In the genomic region with DNA sequence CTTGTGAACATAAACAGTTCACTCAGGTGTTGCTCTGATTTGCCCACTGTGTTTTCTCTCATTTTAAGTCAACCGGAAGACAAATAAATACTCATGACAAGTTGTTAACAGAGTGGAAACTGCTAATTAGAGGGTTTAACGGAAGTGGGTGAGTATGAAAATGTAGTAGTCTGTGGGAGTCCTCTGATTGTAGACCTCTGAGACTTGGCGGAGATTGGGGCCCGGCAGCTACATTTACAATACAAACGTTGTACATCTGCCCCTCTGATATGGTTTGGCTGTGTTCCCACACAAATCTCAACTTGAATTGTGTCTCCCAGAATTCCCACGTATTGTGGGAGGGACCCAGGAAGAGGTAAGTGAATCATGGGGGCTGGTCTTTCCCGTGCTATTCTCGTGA, we compare ENCODE assay signal across 25 cellular contexts.
"Had no signal": no experiment of that assay in that cellular context is flagged by ENCODE, and none has a peak within 500 bp of the region (broad histone marks: within the 10 kb centered on the region; RNA-seq: fewer than 3 reads in every experiment).

No MANE protein-coding gene starts in this region.

- H3K27ac Mint-ChIP-seq: activated B cell treated with CpG ODN at 0.5 μM for 24 hours; activated CD4-positive, alpha-beta T cell treated with anti-CD3 and anti-CD28 coated beads for 36 hours; activated naive CD8-positive, alpha-beta T cell treated with anti-CD3 and anti-CD28 coated beads for 36 hours; activated T-helper 2 cell treated with anti-CD3 and anti-CD28 coated beads, Interferon-gamma antibody, Interleukin-2, Interleukin-4, amounts not matched to agents 10 μg/mL and 5 μg/mL and 100 μg/mL, durations not matched to agents 14 hours and 24 hours and 36 hours; natural killer cell; type B pancreatic cell had no signal

- H3K27me3 Mint-ChIP-seq: activated B cell treated with CpG ODN at 0.5 μM for 24 hours; activated CD4-positive, alpha-beta T cell treated with anti-CD3 and anti-CD28 coated beads for 36 hours; activated naive CD8-positive, alpha-beta T cell treated with anti-CD3 and anti-CD28 coated beads for 36 hours; type B pancreatic cell had no signal

- H3K27me3 ChIP-seq: dorsolateral prefrontal cortex, esophagus muscularis mucosa, gastrocnemius medialis had no signal

- H3K4me1 ChIP-seq: gastrocnemius medialis, prostate gland had no signal

- H3K9me3 Mint-ChIP-seq: activated B cell treated with CpG ODN at 0.5 μM for 24 hours; activated naive CD8-positive, alpha-beta T cell treated with anti-CD3 and anti-CD28 coated beads for 36 hours; activated T-cell treated with anti-CD3 and anti-CD28 coated beads, Interleukin-2, amount 50 U/mL, for 4 hours; activated T-helper 2 cell treated with anti-CD3 and anti-CD28 coated beads, Interferon-gamma antibody, Interleukin-2, Interleukin-4, amounts not matched to agents 10 μg/mL and 5 μg/mL and 100 μg/mL, durations not matched to agents 14 hours and 24 hours and 36 hours; effector memory CD8-positive, alpha-beta T cell; natural killer cell; type B pancreatic cell had no signal

- H3K27ac ChIP-seq: dorsolateral prefrontal cortex, esophagus muscularis mucosa, gastrocnemius medialis, prostate gland, thoracic aorta had no signal

- H3K4me1 Mint-ChIP-seq: activated B cell treated with CpG ODN at 0.5 μM for 24 hours; activated CD4-positive, alpha-beta T cell treated with anti-CD3 and anti-CD28 coated beads for 36 hours; activated naive CD8-positive, alpha-beta T cell treated with anti-CD3 and anti-CD28 coated beads for 36 hours; natural killer cell had no signal

- H3K36me3 Mint-ChIP-seq: activated naive CD8-positive, alpha-beta T cell treated with anti-CD3 and anti-CD28 coated beads for 36 hours; natural killer cell; type B pancreatic cell had no signal

- ATAC-seq: activated CD4-positive, alpha-beta T cell treated with anti-CD3 and anti-CD28 coated beads for 36 hours; activated T-cell treated with anti-CD3 and anti-CD28 coated beads, Interleukin-2, amount 50 U/mL, for 4 hours; effector memory CD8-positive, alpha-beta T cell; gastrocnemius medialis; left ventricle myocardium superior; natural killer cell had no signal

- H3K36me3 ChIP-seq: esophagus muscularis mucosa, gastrocnemius medialis, prostate gland, thoracic aorta had no signal

- H3K4me3 Mint-ChIP-seq: activated CD4-positive, alpha-beta T cell treated with anti-CD3 and anti-CD28 coated beads for 36 hours; activated naive CD8-positive, alpha-beta T cell treated with anti-CD3 and anti-CD28 coated beads for 36 hours; activated T-cell treated with anti-CD3 and anti-CD28 coated beads, Interleukin-2, amount 50 U/mL, for 4 hours; effector memory CD8-positive, alpha-beta T cell; natural killer cell; type B pancreatic cell had no signal

- H3K4me3 ChIP-seq: dorsolateral prefrontal cortex, esophagus muscularis mucosa, gastrocnemius medialis, prostate gland, thoracic aorta had no signal

- DNase-seq: activated B cell treated with CpG ODN at 0.5 μM for 24 hours; activated CD4-positive, alpha-beta T cell treated with anti-CD3 and anti-CD28 coated beads for 36 hours; activated CD4-positive, alpha-beta T cell treated with anti-CD3 and anti-CD28 coated beads, Interleukin-2, amount 50 U/mL, for 4 hours; activated CD8-positive, alpha-beta memory T cell treated with anti-CD3 and anti-CD28 coated beads, Interleukin-2, amount 50 U/mL, for 48 hours; activated naive CD4-positive, alpha-beta T cell treated with Interleukin-2 at 50 U/mL for 16 hours; activated naive CD8-positive, alpha-beta T cell treated with anti-CD3 and anti-CD28 coated beads for 36 hours; activated T-cell treated with anti-CD3 and anti-CD28 coated beads, Interleukin-2, amount 50 U/mL, for 4 hours; central memory CD4-positive, alpha-beta T cell; dorsolateral prefrontal cortex; effector memory CD8-positive, alpha-beta T cell; gastrocnemius medialis; hippocampal formation; left ventricle myocardium superior; mammary epithelial cell; midbrain; natural killer cell; stimulated activated CD4-positive, alpha-beta T cell treated with anti-CD3 and anti-CD28 coated beads, Interleukin-2, amount 100 ng/mL, for 48 hours; stimulated activated CD8-positive, alpha-beta memory T cell treated with anti-CD3 and anti-CD28 coated beads, Interleukin-4, amount 100 ng/mL, for 48 hours; stimulated activated naive CD4-positive, alpha-beta T cell; T1000 had no signal

- H3K9me3 ChIP-seq: esophagus muscularis mucosa, gastrocnemius medialis, prostate gland, thoracic aorta had no signal
